Comparison of ENCODE assay signal across 26 cellular contexts in the genomic region with DNA sequence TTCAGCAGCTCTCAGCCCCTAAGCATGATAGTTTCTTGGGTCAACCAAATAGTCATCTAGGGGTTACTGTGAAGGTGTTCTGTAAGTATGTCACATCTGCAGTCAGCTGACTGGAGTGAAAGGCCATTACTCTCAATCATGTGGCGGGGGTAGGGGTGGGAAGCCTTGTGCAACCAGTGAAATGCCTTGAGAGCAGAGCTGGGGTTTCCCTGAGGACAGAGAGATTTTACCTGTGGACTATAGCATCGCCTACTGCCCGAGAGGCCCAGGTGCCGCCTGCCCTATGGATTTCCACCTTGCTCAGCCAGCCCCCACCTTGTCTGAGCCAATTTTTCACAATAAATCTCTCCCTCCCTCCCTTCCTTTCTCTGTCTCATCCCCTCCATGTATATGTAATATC. TPM values are rescaled to one million over a fixed set of nuclear protein-coding genes. Genes with fewer than 3 reads are reported as not detected.
"Had no signal": no experiment of that assay in that cellular context is flagged by ENCODE, and none has a peak within 500 bp of the region (broad histone marks: within the 10 kb centered on the region; RNA-seq: fewer than 3 reads in every experiment).

No MANE protein-coding gene starts in this region.

- H3K4me1 ChIP-seq: psoas muscle, right atrium auricular region, tibial artery had no signal

- H3K4me3 Mint-ChIP-seq: activated CD4-positive, alpha-beta T cell treated with anti-CD3 and anti-CD28 coated beads, Interleukin-2, amount 10 ng/mL, durations not matched to agents 24 days and 14 days; activated CD8-positive, alpha-beta memory T cell treated with anti-CD3 and anti-CD28 coated beads, Interleukin-2, amount 10 ng/mL, durations not matched to agents 7 days and 5 days; activated CD8-positive, alpha-beta T cell treated with anti-CD3 and anti-CD28 coated beads for 36 hours; activated naive CD4-positive, alpha-beta T cell treated with anti-CD3 and anti-CD28 coated beads, Interleukin-2, amount 50 U/mL, for 24 hours; brain; effector memory CD8-positive, alpha-beta T cell; natural killer cell treated with Interleukin-12 subunit alpha and Interleukin-12 subunit beta and Interleukin-15 and Interleukin-18, amount 100 ng/mL, for 72 hours; stimulated activated naive CD8-positive, alpha-beta T cell treated with anti-CD3 and anti-CD28 coated beads, Interleukin-15, Interleukin-2, amounts not matched to agents 100 ng/mL and 50 ng/mL, for 24 hours had no signal

- H3K9me3 Mint-ChIP-seq: activated CD4-positive, alpha-beta T cell treated with anti-CD3 and anti-CD28 coated beads, Interleukin-2, amount 10 ng/mL, durations not matched to agents 24 days and 14 days; activated naive CD4-positive, alpha-beta T cell treated with anti-CD3 and anti-CD28 coated beads, Interleukin-2, amount 50 U/mL, for 24 hours; effector memory CD8-positive, alpha-beta T cell; natural killer cell treated with Interleukin-12 subunit alpha and Interleukin-12 subunit beta and Interleukin-15 and Interleukin-18, amount 100 ng/mL, for 72 hours had no signal

- DNase-seq: activated CD4-positive, alpha-beta T cell treated with anti-CD3 and anti-CD28 coated beads, Interleukin-2, amount 10 ng/mL, durations not matched to agents 24 days and 14 days; activated CD8-positive, alpha-beta memory T cell treated with anti-CD3 and anti-CD28 coated beads, Interleukin-2, amount 10 ng/mL, durations not matched to agents 7 days and 5 days; activated CD8-positive, alpha-beta T cell treated with anti-CD3 and anti-CD28 coated beads for 36 hours; activated gamma-delta T cell; activated T-cell treated with anti-CD3 and anti-CD28 coated beads for 4 hours; anterior cingulate cortex; dorsolateral prefrontal cortex; effector memory CD8-positive, alpha-beta T cell; glutamatergic neuron; hypothalamus; mammary epithelial cell; midbrain; ovary; stimulated activated CD4-positive, alpha-beta T cell treated with anti-CD3 and anti-CD28 coated beads, Interleukin-12 subunit alpha, Interleukin-12 subunit beta, amount 100 ng/mL, for 4 hours; substantia nigra; tibial artery had no signal

- H3K4me3 ChIP-seq: dorsolateral prefrontal cortex, ovary, psoas muscle, right atrium auricular region, tibial artery had no signal

- H3K27me3 Mint-ChIP-seq: activated CD8-positive, alpha-beta T cell treated with anti-CD3 and anti-CD28 coated beads for 36 hours had no signal

- H3K4me1 Mint-ChIP-seq: activated CD8-positive, alpha-beta memory T cell treated with anti-CD3 and anti-CD28 coated beads, Interleukin-2, amount 10 ng/mL, durations not matched to agents 7 days and 5 days; brain had no signal

- H3K27me3 ChIP-seq: dorsolateral prefrontal cortex, ovary, right atrium auricular region, tibial artery had no signal

- H3K9me3 ChIP-seq: ovary, psoas muscle, tibial artery had no signal

- FAIRE-seq: endothelial cell of umbilical vein, frontal cortex had no signal

- H3K36me3 Mint-ChIP-seq: activated CD8-positive, alpha-beta memory T cell treated with anti-CD3 and anti-CD28 coated beads, Interleukin-2, amount 10 ng/mL, durations not matched to agents 7 days and 5 days; brain; natural killer cell treated with Interleukin-12 subunit alpha and Interleukin-12 subunit beta and Interleukin-15 and Interleukin-18, amount 100 ng/mL, for 72 hours had no signal

- H3K27ac Mint-ChIP-seq: activated CD4-positive, alpha-beta T cell treated with anti-CD3 and anti-CD28 coated beads, Interleukin-2, amount 10 ng/mL, durations not matched to agents 24 days and 14 days; activated CD8-positive, alpha-beta memory T cell treated with anti-CD3 and anti-CD28 coated beads, Interleukin-2, amount 10 ng/mL, durations not matched to agents 7 days and 5 days; activated CD8-positive, alpha-beta T cell treated with anti-CD3 and anti-CD28 coated beads for 36 hours; activated naive CD4-positive, alpha-beta T cell treated with anti-CD3 and anti-CD28 coated beads, Interleukin-2, amount 50 U/mL, for 24 hours; effector memory CD8-positive, alpha-beta T cell; natural killer cell treated with Interleukin-12 subunit alpha and Interleukin-12 subunit beta and Interleukin-15 and Interleukin-18, amount 100 ng/mL, for 72 hours; stimulated activated naive CD8-positive, alpha-beta T cell treated with anti-CD3 and anti-CD28 coated beads, Interleukin-15, Interleukin-2, amounts not matched to agents 100 ng/mL and 50 ng/mL, for 24 hours had no signal

- H3K36me3 ChIP-seq: ovary, right atrium auricular region, tibial artery had no signal

- H3K27ac ChIP-seq: dorsolateral prefrontal cortex, ovary, psoas muscle, right atrium auricular region, tibial artery had no signal

- ATAC-seq: activated CD4-positive, CD25-positive, alpha-beta regulatory T cell treated with anti-CD3 and anti-CD28 coated beads, Interleukin-2, amount 50 U/mL, for 24 hours; activated CD8-positive, alpha-beta memory T cell treated with anti-CD3 and anti-CD28 coated beads, Interleukin-2, amount 10 ng/mL, durations not matched to agents 7 days and 5 days; activated CD8-positive, alpha-beta T cell treated with anti-CD3 and anti-CD28 coated beads for 36 hours; effector memory CD8-positive, alpha-beta T cell; left lobe of liver; psoas muscle had no signal

RNA-seq across cellular contexts. Expression of gene CYS1, which starts 57.7 kb away (rescaled TPM):
- total RNA-seq: endothelial cell of umbilical vein had no signal
- polyA plus RNA-seq: endothelial cell of umbilical vein had no signal
